ENCODE assay signal across 24 cellular contexts in the genomic region with DNA sequence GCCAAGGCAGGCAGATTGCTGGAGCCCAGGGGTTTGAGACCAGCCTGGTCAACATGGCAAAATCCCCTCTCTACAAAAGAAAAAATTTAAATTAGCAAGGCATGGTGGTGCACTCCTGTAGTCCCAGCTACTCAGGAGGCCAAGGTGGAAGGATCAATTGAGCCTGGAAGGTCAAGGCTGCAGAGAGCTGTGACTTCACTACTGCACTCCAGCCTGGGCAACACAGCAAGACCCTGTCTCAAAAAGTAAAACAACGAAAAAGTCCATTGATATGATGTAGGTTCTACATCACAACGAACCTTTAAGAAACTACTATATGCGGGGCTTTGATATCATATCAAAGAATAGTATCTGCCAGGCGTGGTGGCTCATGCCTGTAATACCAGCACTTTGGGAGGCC.
"Had no signal": no experiment of that assay in that cellular context is flagged by ENCODE, and none has a peak within 500 bp of the region (broad histone marks: within the 10 kb centered on the region; RNA-seq: fewer than 3 reads in every experiment).

No MANE protein-coding gene starts in this region.

- H3K9me3 ChIP-seq: mucosa of descending colon, prostate gland, right atrium auricular region, sigmoid colon, stomach, thyroid gland had no signal

- DNase-seq: cortex of kidney; dorsolateral prefrontal cortex; effector CD4-positive, alpha-beta T cell; hypothalamus; immature natural killer cell; islet precursor cell; kidney glomerular epithelial cell; left colon; left ventricle myocardium superior; mucosa of descending colon; naive B cell; nucleus accumbens; sigmoid colon; stimulated activated CD4-positive, alpha-beta T cell treated with anti-CD3 and anti-CD28 coated beads, Interleukin-2, amount 100 ng/mL, for 24 hours; stimulated activated CD4-positive, alpha-beta T cell treated with anti-CD3 and anti-CD28 coated beads, Interleukin-4, amount 100 ng/mL, for 24 hours; stimulated activated naive CD4-positive, alpha-beta T cell treated with Interleukin-2 at 50 U/mL for 16 hours; stomach; thyroid gland had no signal

- H3K36me3 ChIP-seq: prostate gland, right atrium auricular region, sigmoid colon, thyroid gland had no signal

- H3K4me3 ChIP-seq: dorsolateral prefrontal cortex, lung, mucosa of descending colon, prostate gland, right atrium auricular region, sigmoid colon, stomach, thyroid gland had no signal

- FAIRE-seq: frontal cortex had no signal

- ATAC-seq: natural killer cell treated with Interleukin-12 subunit alpha and Interleukin-12 subunit beta and Interleukin-15 and Interleukin-18, amount 100 ng/mL, for 72 hours; stimulated activated effector memory CD8-positive, alpha-beta T cell treated with anti-CD3 and anti-CD28 coated beads, Interleukin-12 subunit alpha, Interleukin-12 subunit beta, amount 100 ng/mL, for 72 hours had no signal

- H3K27ac ChIP-seq: dorsolateral prefrontal cortex, prostate gland, right atrium auricular region, sigmoid colon, thyroid gland had no signal

- H3K4me1 ChIP-seq: prostate gland had no signal

- H3K27me3 ChIP-seq: dorsolateral prefrontal cortex, right atrium auricular region, sigmoid colon, stomach, thyroid gland had no signal
